In genomic region chr13:33251131-33251629, GRCh38 we compare ENCODE assay signal across 1 cellular context.
TF ChIP-seq lines count a peak whose summit lies in the region.

No MANE protein-coding gene starts in this region.

TF ChIP-seq in SK-N-SH, 30 proteins besides CTCF, POLR2A, EP300 and RAD21 (continued from another document):
- TF ChIP-seq IRF3 (IDR thresholded peaks at IDR 0.05; ENCODE audit: low read depth, low read length) (no peak), MAX (IDR thresholded peaks at IDR 0.05; ENCODE audit: low read depth) (peak; percentile 83), FOSL2 (IDR thresholded peaks at IDR 0.05; ENCODE audit: borderline replicate concordance, low read depth) (peak; percentile 99), JUND (IDR thresholded peaks at IDR 0.05) (peak; percentile 98), CHD2 (IDR thresholded peaks at IDR 0.05; ENCODE audit: low read length, partially characterized antibody) (no peak), GATA2 (CRISPR knock-in tag; IDR thresholded peaks at IDR 0.05) (no peak), TEAD4 (IDR thresholded peaks at IDR 0.05; ENCODE audit: borderline replicate concordance, insufficient read depth) (peak; percentile 92), USF2 (IDR thresholded peaks at IDR 0.05; ENCODE audit: borderline replicate concordance, low read depth, low read length) (no peak), RXRA (IDR thresholded peaks at IDR 0.05; ENCODE audit: borderline replicate concordance, low read depth) (no peak; the same call in none of the 2 replicates), TCF12 (IDR thresholded peaks at IDR 0.05) (peak; percentile 99), SMC3 (IDR thresholded peaks at IDR 0.05; ENCODE audit: low read depth, low read length) (no peak), MXI1 (IDR thresholded peaks at IDR 0.05; ENCODE audit: low read depth, low read length) (no peak), EZH2phosphoT487 (IDR thresholded peaks at IDR 0.05; ENCODE audit: borderline replicate concordance, low read depth) (no peak)
